1 cellular context compared by ENCODE assay signal in genomic region chr22:46803031-46803880, GRCh38.
TF ChIP-seq lines count a peak whose summit lies in the region.

No MANE protein-coding gene starts in this region.

TF ChIP-seq in liver, 16 proteins besides CTCF, POLR2A, EP300 and RAD21 (continued from another document):
- TF ChIP-seq, protein P1, sequence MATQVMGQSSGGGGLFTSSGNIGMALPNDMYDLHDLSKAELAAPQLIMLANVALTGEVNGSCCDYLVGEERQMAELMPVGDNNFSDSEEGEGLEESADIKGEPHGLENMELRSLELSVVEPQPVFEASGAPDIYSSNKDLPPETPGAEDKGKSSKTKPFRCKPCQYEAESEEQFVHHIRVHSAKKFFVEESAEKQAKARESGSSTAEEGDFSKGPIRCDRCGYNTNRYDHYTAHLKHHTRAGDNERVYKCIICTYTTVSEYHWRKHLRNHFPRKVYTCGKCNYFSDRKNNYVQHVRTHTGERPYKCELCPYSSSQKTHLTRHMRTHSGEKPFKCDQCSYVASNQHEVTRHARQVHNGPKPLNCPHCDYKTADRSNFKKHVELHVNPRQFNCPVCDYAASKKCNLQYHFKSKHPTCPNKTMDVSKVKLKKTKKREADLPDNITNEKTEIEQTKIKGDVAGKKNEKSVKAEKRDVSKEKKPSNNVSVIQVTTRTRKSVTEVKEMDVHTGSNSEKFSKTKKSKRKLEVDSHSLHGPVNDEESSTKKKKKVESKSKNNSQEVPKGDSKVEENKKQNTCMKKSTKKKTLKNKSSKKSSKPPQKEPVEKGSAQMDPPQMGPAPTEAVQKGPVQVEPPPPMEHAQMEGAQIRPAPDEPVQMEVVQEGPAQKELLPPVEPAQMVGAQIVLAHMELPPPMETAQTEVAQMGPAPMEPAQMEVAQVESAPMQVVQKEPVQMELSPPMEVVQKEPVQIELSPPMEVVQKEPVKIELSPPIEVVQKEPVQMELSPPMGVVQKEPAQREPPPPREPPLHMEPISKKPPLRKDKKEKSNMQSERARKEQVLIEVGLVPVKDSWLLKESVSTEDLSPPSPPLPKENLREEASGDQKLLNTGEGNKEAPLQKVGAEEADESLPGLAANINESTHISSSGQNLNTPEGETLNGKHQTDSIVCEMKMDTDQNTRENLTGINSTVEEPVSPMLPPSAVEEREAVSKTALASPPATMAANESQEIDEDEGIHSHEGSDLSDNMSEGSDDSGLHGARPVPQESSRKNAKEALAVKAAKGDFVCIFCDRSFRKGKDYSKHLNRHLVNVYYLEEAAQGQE (IDR thresholded peaks at IDR 0.05): no peak
TF ChIP-seq in liver: peak in this region for 2.
